12 cellular contexts compared by ENCODE assay signal in the genomic region with DNA sequence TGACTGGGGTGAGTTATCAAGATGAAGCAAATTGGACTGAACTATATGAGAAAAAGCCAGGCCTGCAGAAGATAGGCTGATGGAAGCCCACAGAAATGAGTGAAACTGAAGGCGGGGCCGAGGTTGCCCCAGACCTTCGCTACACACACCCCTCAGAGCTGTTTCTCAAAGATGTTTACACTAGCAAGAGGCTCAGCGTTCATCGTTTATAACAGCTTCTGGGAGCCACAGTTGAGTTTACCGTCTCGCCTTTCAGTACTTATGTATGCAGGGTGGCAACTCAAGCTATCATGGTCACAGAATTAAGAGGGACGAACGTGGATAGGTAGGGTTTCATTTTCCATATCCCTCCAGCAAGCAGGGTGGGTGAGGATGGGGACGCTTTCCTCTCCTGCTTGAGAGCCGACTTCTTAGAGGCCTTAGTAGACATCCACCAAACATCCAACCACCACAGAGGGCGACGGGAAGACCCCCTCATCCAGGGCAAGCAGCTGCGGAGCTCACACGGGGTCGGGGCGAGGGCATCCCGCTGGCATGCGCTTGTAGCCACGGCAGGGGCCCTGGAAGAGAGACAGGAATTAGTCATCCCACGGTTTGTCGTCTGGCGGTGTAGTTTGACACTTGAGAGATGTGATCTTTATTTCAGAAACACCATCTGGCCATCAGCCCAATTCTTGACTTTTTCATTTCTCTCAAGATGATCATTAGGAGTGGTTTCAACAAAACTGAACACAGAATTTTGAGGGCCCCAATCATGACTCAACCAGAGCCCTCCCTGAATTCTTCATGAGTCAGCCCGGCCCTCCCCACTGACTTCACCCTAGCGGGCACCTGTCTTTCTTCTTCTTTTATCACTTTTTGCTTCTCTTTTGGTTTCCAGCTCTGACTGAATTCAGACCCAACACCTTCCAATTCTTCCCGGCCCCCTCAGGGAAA.
DNase-seq lines count a peak whose midpoint lies in the region; ATAC-seq and TF ChIP-seq lines count a peak whose summit lies in the region.
"Had no signal": no experiment of that assay in that cellular context is flagged by ENCODE, and none has a peak within 500 bp of the region (broad histone marks: within the 10 kb centered on the region; RNA-seq: fewer than 3 reads in every experiment).

No MANE protein-coding gene starts in this region.

- H3K27me3 Mint-ChIP-seq in immature natural killer cell (ENCODE audit: low read depth in 3 of 3): peaks cover 6 to 12% (median 11%) of the 10 kb centered on the region in 3 donors

- ATAC-seq in HG02870 (IDR thresholded peaks at IDR 0.05; ENCODE audit: unreplicated experiment): peak; percentile 82
- ATAC-seq in left lobe of liver: no peak
- ATAC-seq in GM18505 (IDR thresholded peaks at IDR 0.05; ENCODE audit: unreplicated experiment): no peak

- no peak overlapping the region for H3K4me3 Mint-ChIP-seq in immature natural killer cell

- H3K4me3 ChIP-seq in BLaER1 (no peak overlapping the region), WI38 (ENCODE audit: low read depth, low read length) (peak overlapping the region; percentile 38)

- no peak overlapping the region; the same call in 1 of the 2 replicates for H3K4me2 ChIP-seq in BLaER1

- H3K9ac ChIP-seq in BLaER1: no peak overlapping the region

- TF ChIP-seq POLR2A in GM18505 (IDR thresholded peaks at IDR 0.05; ENCODE audit: borderline replicate concordance, extremely low read depth, insufficient read depth, insufficient read length): no peak

- H3K27me3 ChIP-seq in BLaER1: no peaks in the 10 kb centered on the region
- H3K27me3 ChIP-seq: neutrophil had no signal

- DNase-seq in left lobe of liver (ENCODE audit: low spot score): peak; percentile 32
- DNase-seq in T-helper 9 cell: no peak
- no peak for DNase-seq in immature natural killer cell
- DNase-seq in SKM-1 treated with dmso at 0.1 percent for 144 hours (lab: John Stamatoyannopoulos, UW; ENCODE audit: unreplicated experiment): no peak
- DNase-seq: NCI-H187 treated with DMSO at 0.1 percent for 48 hours; stimulated activated naive CD4-positive, alpha-beta T cell treated with Interleukin-2 at 50 U/mL for 16 hours had no signal

- H3K27ac ChIP-seq in BLaER1: peak overlapping the region; percentile 6; the same call in 1 of the 2 replicates
- H3K27ac ChIP-seq: epithelial cell of prostate, neutrophil had no signal

- no peak for TF ChIP-seq CTCF in WI38 (IDR thresholded peaks at IDR 0.05; ENCODE audit: low read depth, low read length)

- no peaks in the 10 kb centered on the region; the same call in 1 of the 2 replicates for H3K36me3 ChIP-seq in BLaER1
- H3K36me3 ChIP-seq: neutrophil had no signal

- peaks cover 6 to 16% (median 9%) of the 10 kb centered on the region in 6 donors for H3K9me3 Mint-ChIP-seq in immature natural killer cell

- no peaks in the 10 kb centered on the region for H4K20me1 ChIP-seq in BLaER1

- H3K9me3 ChIP-seq in BLaER1: peaks cover 31% of the 10 kb centered on the region
- H3K9me3 ChIP-seq: neutrophil had no signal

- no peaks in the 10 kb centered on the region for H3K36me3 Mint-ChIP-seq in immature natural killer cell

- peaks cover 46% of the 10 kb centered on the region for H3K4me1 ChIP-seq in BLaER1

- no peaks in the 10 kb centered on the region for H3K4me1 Mint-ChIP-seq in immature natural killer cell

- no peak overlapping the region for H3K27ac Mint-ChIP-seq in immature natural killer cell
